ENCODE assay signal across 29 cellular contexts in the genomic region with DNA sequence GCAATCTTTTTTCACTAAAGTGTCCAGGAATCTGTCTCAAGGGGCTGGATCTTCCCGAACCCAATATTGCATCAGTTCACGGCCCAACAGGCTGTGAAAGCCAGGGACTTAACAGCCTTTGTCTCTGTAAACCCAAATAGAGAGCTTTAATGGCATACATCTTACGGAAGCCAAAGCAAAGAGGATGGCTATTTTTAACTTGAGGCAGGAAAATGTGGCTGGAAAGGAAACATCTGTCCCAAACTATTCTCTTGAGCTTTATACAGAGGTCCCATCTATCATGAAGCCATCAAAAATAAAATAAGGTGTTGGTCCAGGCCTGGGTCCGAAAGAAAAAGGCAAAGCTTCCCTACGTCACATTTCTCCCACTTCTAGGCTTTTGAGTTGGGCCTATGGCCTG. TPM values are rescaled to one million over a fixed set of nuclear protein-coding genes. Genes with fewer than 3 reads are reported as not detected.
DNase-seq lines count a peak whose midpoint lies in the region; ATAC-seq, FAIRE-seq and TF ChIP-seq lines count a peak whose summit lies in the region.
"Had no signal": no experiment of that assay in that cellular context is flagged by ENCODE, and none has a peak within 500 bp of the region (broad histone marks: within the 10 kb centered on the region; RNA-seq: fewer than 3 reads in every experiment).

No MANE protein-coding gene starts in this region.

- H3K9ac ChIP-seq in Loucy (ENCODE audit: low read depth, low read length, poor library complexity, severe bottlenecking) (no peak overlapping the region), kidney (ENCODE audit: low read length in 2 of 2) (no peak overlapping the region), skeletal muscle tissue (ENCODE audit: low read depth in 1 of 3, low read length in 3 of 3) (no peak overlapping the region)

- intact Hi-C loops in Caco-2 (cut with micrococcal nuclease; ENCODE audit: unreplicated experiment), result loop anchor here (1.0 kb wide), 1 partner anchor 33 kb away; no protein-coding TSS in a partner anchor
- intact Hi-C loops in kidney (cut with DNase I), result no loop called here

- no peaks in the 10 kb centered on the region for H3K9me2 ChIP-seq in Loucy (replicated peaks; ENCODE audit: low read depth, low read length)

- H3K4me3 ChIP-seq in Caco-2 (ENCODE audit: low read depth, low read length) (no peak overlapping the region), Loucy (ENCODE audit: low read length, poor library complexity, severe bottlenecking) (no peak overlapping the region), kidney (ENCODE audit: low read length in 2 of 2) (no peak overlapping the region), skeletal muscle tissue (ENCODE audit: low read length in 3 of 3) (no peak overlapping the region)
- H3K4me3 ChIP-seq: breast epithelium, HAP-1, SK-N-MC, skin epidermis had no signal

- H3K36me3 ChIP-seq in Caco-2 (ENCODE audit: control insufficient read depth, insufficient read depth, low read length) (no peaks in the 10 kb centered on the region; the same call in 1 of the 2 replicates), Loucy (ENCODE audit: insufficient read depth, low read length) (no peaks in the 10 kb centered on the region), kidney (ENCODE audit: control insufficient read depth in 1 of 2, insufficient read depth in 2 of 2, low read length in 2 of 2) (no peaks in the 10 kb centered on the region), skeletal muscle tissue (ENCODE audit: control insufficient read depth in 3 of 3, insufficient read depth in 3 of 3, low read length in 3 of 3) (no peaks in the 10 kb centered on the region)
- H3K36me3 ChIP-seq: breast epithelium, HAP-1 had no signal

- no peaks in the 10 kb centered on the region for H4K20me1 ChIP-seq in Loucy (ENCODE audit: insufficient read depth, low read length, poor library complexity, severe bottlenecking)

- POLR2A ChIA-PET in Caco-2 (lab: Charles Lee), result interaction anchor here (0.7 to 1.1 kb wide), 2 partner anchors 45 to 92 kb away, joined by 4 to 7 read pairs; no protein-coding TSS in a partner anchor

- no peaks in the 10 kb centered on the region for H3K79me2 ChIP-seq in Loucy (ENCODE audit: insufficient read depth, low read length)

- no peaks in the 10 kb centered on the region for H3K36me3 Mint-ChIP-seq in Caco-2 (ENCODE audit: insufficient read depth, unreplicated experiment)
- H3K36me3 Mint-ChIP-seq in immature natural killer cell, result no peaks in the 10 kb centered on the region
- no peaks in the 10 kb centered on the region for H3K36me3 Mint-ChIP-seq in progenitor cell of endocrine pancreas (ENCODE audit: insufficient read depth)
- H3K36me3 Mint-ChIP-seq: activated CD8-positive, alpha-beta memory T cell treated with anti-CD3 and anti-CD28 coated beads, Interleukin-2, amount 10 ng/mL, durations not matched to agents 7 days and 5 days had no signal

- H3K4me3 Mint-ChIP-seq in Caco-2 (ENCODE audit: unreplicated experiment) (peak overlapping the region; percentile 61), immature natural killer cell (no peak overlapping the region), progenitor cell of endocrine pancreas (ENCODE audit: low read depth) (no peak overlapping the region)
- H3K4me3 Mint-ChIP-seq: activated CD8-positive, alpha-beta memory T cell treated with anti-CD3 and anti-CD28 coated beads, Interleukin-2, amount 10 ng/mL, durations not matched to agents 7 days and 5 days; activated T-cell treated with anti-CD3 and anti-CD28 coated beads, Interleukin-2, amount 50 U/mL, for 72 hours had no signal

- DNase-seq in Caco-2 (no peak), kidney (no peak), immature natural killer cell (no peak), progenitor cell of endocrine pancreas (ENCODE audit: low spot score, unreplicated experiment) (no peak)
- DNase-seq: activated CD4-positive, alpha-beta T cell treated with anti-CD3 and anti-CD28 coated beads for 4 hours; activated CD8-positive, alpha-beta memory T cell treated with anti-CD3 and anti-CD28 coated beads, Interleukin-2, amount 10 ng/mL, durations not matched to agents 7 days and 5 days; activated naive CD4-positive, alpha-beta T cell treated with Interleukin-2 at 50 U/mL for 16 hours; activated T-cell treated with anti-CD3 and anti-CD28 coated beads, Interleukin-2, amount 50 U/mL, for 72 hours; cortex of kidney; NCI-H1092 treated with DMSO at 0.1 percent for 48 hours; NCI-H1930; NCI-H2227 treated with DMSO at 0.1 percent for 48 hours; NCI-H748 treated with DMSO at 0.1 percent for 48 hours; posterior cingulate gyrus; RPMI8226; T-helper 2 cell had no signal

- H3K4me2 ChIP-seq in Loucy (ENCODE audit: low read depth, low read length, poor library complexity, severe bottlenecking), result no peak overlapping the region

- peak overlapping the region; percentile 51 to 56 for H3K27ac ChIP-seq in kidney (ENCODE audit: low read depth in 2 of 2, low read length in 2 of 2)
- peak overlapping the region; percentile 4 for H3K27ac ChIP-seq in skeletal muscle tissue (ENCODE audit: low read depth, low read length)
- H3K27ac ChIP-seq: C4-2B, SK-N-MC had no signal

- H2AFZ ChIP-seq in Loucy (ENCODE audit: low read length), result peak overlapping the region; percentile 44; the same call in 1 of the 2 replicates

- H3F3A ChIP-seq in Loucy (ENCODE audit: low read depth), result no peaks in the 10 kb centered on the region

- H3K4me1 Mint-ChIP-seq in Caco-2 (ENCODE audit: low read depth, unreplicated experiment), result peaks cover 22% of the 10 kb centered on the region
- H3K4me1 Mint-ChIP-seq in immature natural killer cell, result no peaks in the 10 kb centered on the region
- peaks cover 7% of the 10 kb centered on the region for H3K4me1 Mint-ChIP-seq in progenitor cell of endocrine pancreas (ENCODE audit: low read depth)
- H3K4me1 Mint-ChIP-seq: activated CD8-positive, alpha-beta memory T cell treated with anti-CD3 and anti-CD28 coated beads, Interleukin-2, amount 10 ng/mL, durations not matched to agents 7 days and 5 days had no signal

- H3K27ac Mint-ChIP-seq in Caco-2 (ENCODE audit: unreplicated experiment) (peak overlapping the region; percentile 93), immature natural killer cell (no peak overlapping the region), progenitor cell of endocrine pancreas (no peak overlapping the region)
- H3K27ac Mint-ChIP-seq: activated CD8-positive, alpha-beta memory T cell treated with anti-CD3 and anti-CD28 coated beads, Interleukin-2, amount 10 ng/mL, durations not matched to agents 7 days and 5 days; activated T-cell treated with anti-CD3 and anti-CD28 coated beads, Interleukin-2, amount 50 U/mL, for 72 hours had no signal

- H3K9me3 Mint-ChIP-seq in Caco-2 (ENCODE audit: unreplicated experiment) (no peaks in the 10 kb centered on the region), immature natural killer cell (no peaks in the 10 kb centered on the region), progenitor cell of endocrine pancreas (ENCODE audit: low read depth) (no peaks in the 10 kb centered on the region)
- H3K9me3 Mint-ChIP-seq: activated T-cell treated with anti-CD3 and anti-CD28 coated beads, Interleukin-2, amount 50 U/mL, for 72 hours had no signal

- H3K27me3 ChIP-seq in Caco-2 (replicated peaks; ENCODE audit: control insufficient read depth, insufficient read depth, low read length) (no peaks in the 10 kb centered on the region), Loucy (ENCODE audit: insufficient read depth, low read length, poor library complexity, severe bottlenecking) (no peaks in the 10 kb centered on the region), skeletal muscle tissue (ENCODE audit: control insufficient read depth in 3 of 3, insufficient read depth in 3 of 3, low read length in 3 of 3) (no peaks in the 10 kb centered on the region)
- H3K27me3 ChIP-seq: breast epithelium had no signal

- no TSS peak for BruUV-seq in Caco-2 (replicated peaks; lab: Mats Ljungman, UMichigan)

- CTCF ChIA-PET in Caco-2 (lab: Charles Lee), result interaction anchor here (0.5 to 1.6 kb wide), 6 partner anchors 11 to 296 kb away, joined by 3 to 20 read pairs (median 6); no protein-coding TSS in a partner anchor

- FAIRE-seq in kidney (lab: Jason Lieb, UNC), result no peak
- FAIRE-seq: GM12891, HepG2 had no signal

- H3K9me3 ChIP-seq in Caco-2 (no peaks in the 10 kb centered on the region), Loucy (ENCODE audit: insufficient read depth, low read depth, low read length) (no peaks in the 10 kb centered on the region), kidney (ENCODE audit: control insufficient read depth in 1 of 2, low read length in 2 of 2) (no peaks in the 10 kb centered on the region), skeletal muscle tissue (ENCODE audit: control insufficient read depth in 3 of 3, low read length in 3 of 3) (no peaks in the 10 kb centered on the region)
- H3K9me3 ChIP-seq: breast epithelium, HAP-1 had no signal

- no peak for TF ChIP-seq CTCF in Caco-2 (IDR thresholded peaks at IDR 0.05; ENCODE audit: insufficient read depth in 1 of 2, low read depth in 1 of 2, low read length in 1 of 2, severe bottlenecking in 1 of 2, unreplicated experiment in 1 of 2)
- no peak for TF ChIP-seq CTCF in Loucy (conservative IDR thresholded peaks at IDR 0.05; ENCODE audit: low read length)
- no peak for TF ChIP-seq CTCF in kidney (IDR thresholded peaks at IDR 0.05; ENCODE audit: borderline replicate concordance, extremely low read depth, insufficient read depth)
- no peak for TF ChIP-seq CTCF in progenitor cell of endocrine pancreas (IDR thresholded peaks at IDR 0.05; ENCODE audit: unreplicated experiment)

- H3K27me3 Mint-ChIP-seq in Caco-2 (ENCODE audit: insufficient read depth, unreplicated experiment) (no peaks in the 10 kb centered on the region), immature natural killer cell (ENCODE audit: low read depth in 3 of 3) (peaks cover 5 to 13% (median 12%) of the 10 kb centered on the region in 3 donors), progenitor cell of endocrine pancreas (peaks cover 20% of the 10 kb centered on the region)

- ATAC-seq in GM18498 (IDR thresholded peaks at IDR 0.05; ENCODE audit: unreplicated experiment), result no peak
- no peak for ATAC-seq in GM21528 (IDR thresholded peaks at IDR 0.05; ENCODE audit: low FRiP score, unreplicated experiment)
- ATAC-seq: activated CD8-positive, alpha-beta memory T cell treated with anti-CD3 and anti-CD28 coated beads, Interleukin-2, amount 10 ng/mL, durations not matched to agents 7 days and 5 days; activated T-cell treated with anti-CD3 and anti-CD28 coated beads, Interleukin-2, amount 50 U/mL, for 72 hours; HepG2; left lobe of liver had no signal

- H3K4me1 ChIP-seq in Caco-2 (peaks cover 15% of the 10 kb centered on the region), Loucy (ENCODE audit: insufficient read depth, low read length, poor library complexity, severe bottlenecking) (peaks cover 29% of the 10 kb centered on the region), kidney (ENCODE audit: control insufficient read depth in 1 of 2, insufficient read depth in 1 of 2, low read depth in 1 of 2, low read length in 2 of 2) (peaks cover 11 to 18% of the 10 kb centered on the region in 2 donors), skeletal muscle tissue (ENCODE audit: control insufficient read depth in 3 of 3, insufficient read depth in 3 of 3, low read length in 3 of 3) (peaks cover 35 to 48% (median 41%) of the 10 kb centered on the region in 3 donors)
- H3K4me1 ChIP-seq: breast epithelium, HAP-1 had no signal

RNA-seq across cellular contexts. Expression of a gene that starts 7.6 kb away (rescaled TPM):
- total RNA-seq in Caco-2 (2022), result not detected in 2 replicates
- 50.9 TPM for total RNA-seq in kidney
- 69.4 TPM for polyA plus RNA-seq in kidney (ENCODE audit: insufficient read depth, low read depth, low replicate concordance)
- 20.9 TPM for total RNA-seq in skeletal muscle tissue
- not detected for polyA plus RNA-seq in immature natural killer cell
- 0.07 TPM in 1 of 2 replicates, not detected in the other for total RNA-seq in progenitor cell of endocrine pancreas
- total RNA-seq: Daoy, HepG2 had no signal
- polyA plus RNA-seq: HepG2 had no signal

Comparison
In these comparisons a context has a peak if more than half of its experiments do, and no peak if none do; other contexts are left out.
1. RNA of a gene that starts 7.6 kb away (total RNA-seq): 50.9 TPM in kidney (single experiment) and 20.9 TPM in skeletal muscle tissue (single experiment); 0.07 TPM in progenitor cell of endocrine pancreas and not detected in Caco-2; every median in the first group is over 10 times any median in the second.